10 cellular contexts compared by ENCODE assay signal in genomic region chr5:127290946-127291763, GRCh38. TPM values are rescaled to one million over a fixed set of nuclear protein-coding genes. Genes with fewer than 3 reads are reported as not detected.
DNase-seq lines count a peak whose midpoint lies in the region; ATAC-seq and TF ChIP-seq lines count a peak whose summit lies in the region.
"Had no signal": no experiment of that assay in that cellular context is flagged by ENCODE, and none has a peak within 500 bp of the region (broad histone marks: within the 10 kb centered on the region; RNA-seq: fewer than 3 reads in every experiment).

No MANE protein-coding gene starts in this region.

- H3K27ac ChIP-seq in H9 (ENCODE audit: insufficient read length, low read depth, low read length) (no peak overlapping the region), brain microvascular endothelial cell (no peak overlapping the region), sigmoid colon (no peak overlapping the region), esophagus squamous epithelium (no peak overlapping the region)
- H3K27ac ChIP-seq: foreskin keratinocyte had no signal

- DNase-seq in H9: no peak
- DNase-seq in brain microvascular endothelial cell: no peak
- DNase-seq in kidney epithelial cell (ENCODE audit: low read depth): no peak
- DNase-seq in sigmoid colon: no peak
- DNase-seq in amniotic stem cell (lab: John Stamatoyannopoulos, UW): no peak
- DNase-seq in stimulated activated CD4-positive, alpha-beta T cell treated with anti-CD3 and anti-CD28 coated beads, Interleukin-1b, Interleukin-23, amount 100 ng/mL, for 48 hours: no peak
- no peak for DNase-seq in esophagus squamous epithelium (lab: John Stamatoyannopoulos, UW)
- DNase-seq: activated effector memory CD4-positive, alpha-beta T cell treated with Interleukin-2 at 50 U/mL for 16 hours had no signal

- no peak overlapping the region for H4K91ac ChIP-seq in H9 (ENCODE audit: insufficient read length, low read depth, low read length)

- H3K14ac ChIP-seq in H9 (ENCODE audit: insufficient read depth, low read length): peak overlapping the region; percentile 7; the same call in 1 of the 2 replicates

- H3K36me3 ChIP-seq in brain microvascular endothelial cell (replicated peaks) (no peaks in the 10 kb centered on the region), kidney epithelial cell (ENCODE audit: control insufficient read depth, insufficient read depth, low read length) (no peaks in the 10 kb centered on the region), sigmoid colon (no peaks in the 10 kb centered on the region), esophagus squamous epithelium (no peaks in the 10 kb centered on the region)

- intact Hi-C loops in sigmoid colon (cut with DNase I) (loop anchor here (5.0 kb wide), 1 partner anchor 151 kb away; no protein-coding TSS in a partner anchor), esophagus squamous epithelium (cut with DNase I) (no loop called here)

- peaks cover 9% of the 10 kb centered on the region; the same call in 1 of the 2 replicates for H3K79me2 ChIP-seq in H9 (ENCODE audit: insufficient read depth, low read length)

- no peak overlapping the region for H2BK15ac ChIP-seq in H9 (ENCODE audit: low read depth, low read length)

- H3K18ac ChIP-seq in H9 (ENCODE audit: insufficient read length, low read depth, low read length): no peak overlapping the region

- H4K8ac ChIP-seq in H9 (replicated peaks; ENCODE audit: insufficient read length, low read depth, low read length): no peak overlapping the region

- peaks cover 11 to 12% of the 10 kb centered on the region in 2 experiments for H3K9me3 Mint-ChIP-seq in H9

- no peak overlapping the region for H2BK12ac ChIP-seq in H9 (ENCODE audit: insufficient read length, low read depth, low read length)

- peak overlapping the region; percentile 69 to 93 (median 89); a peak in 6 of 7 replicates for H3K27ac Mint-ChIP-seq in H9

- no peak for TF ChIP-seq EP300 in sigmoid colon (IDR thresholded peaks at IDR 0.05)

- peaks cover 38 to 47% of the 10 kb centered on the region in 2 experiments for H3K4me1 Mint-ChIP-seq in H9

- TF ChIP-seq POLR2A in sigmoid colon (IDR thresholded peaks at IDR 0.05): no peak
- no peak for TF ChIP-seq POLR2A in esophagus squamous epithelium (IDR thresholded peaks at IDR 0.05)

- H3K36me3 Mint-ChIP-seq in H9 (ENCODE audit: insufficient read depth in 1 of 3, low read depth in 3 of 3): peaks cover 8 to 23% (median 8%) of the 10 kb centered on the region in 3 experiments; a peak in 5 of 7 replicates

- no peak overlapping the region for H3K23ac ChIP-seq in H9 (ENCODE audit: insufficient read length, low read depth, low read length)

- no peak overlapping the region for H4K5ac ChIP-seq in H9 (ENCODE audit: insufficient read length, low read depth, low read length)

- peaks cover 6% of the 10 kb centered on the region; the same call in 1 of the 2 replicates for H3K4me1 ChIP-seq in H9 (ENCODE audit: insufficient read depth, low read length)
- peaks cover 0 to 12% (median 5%) of the 10 kb centered on the region in 4 donors for H3K4me1 ChIP-seq in sigmoid colon
- peaks cover 0 to 11% (median 8%) of the 10 kb centered on the region in 3 donors for H3K4me1 ChIP-seq in esophagus squamous epithelium

- peaks cover 2% of the 10 kb centered on the region; the same call in 1 of the 2 replicates for H3K27me3 Mint-ChIP-seq in H9 (ENCODE audit: low read depth)

- H2BK5ac ChIP-seq in H9 (ENCODE audit: insufficient read length, low read length): no peak overlapping the region

- H3K9ac ChIP-seq in H9 (ENCODE audit: extremely low read depth, insufficient read length, low read length): peak overlapping the region; percentile 68

- H2BK120ac ChIP-seq in H9 (ENCODE audit: low read depth, low read length, poor library complexity, severe bottlenecking): no peak overlapping the region

- H2AFZ ChIP-seq in H9 (ENCODE audit: low read length): no peak overlapping the region

- H3K4me3 ChIP-seq in brain microvascular endothelial cell (ENCODE audit: low read depth, low read length): peak overlapping the region; percentile 74
- H3K4me3 ChIP-seq in kidney epithelial cell (ENCODE audit: low read depth, low read length): peak overlapping the region; percentile 55
- H3K4me3 ChIP-seq in sigmoid colon: peak overlapping the region; percentile 1 to 34 (median 32)
- H3K4me3 ChIP-seq in esophagus squamous epithelium: peak overlapping the region in 2 of 4 donors; percentile 24 to 54

- H3K9me3 ChIP-seq in H9 (ENCODE audit: control insufficient read depth, low read depth, low read length) (no peaks in the 10 kb centered on the region), sigmoid colon (peaks cover 0 to 3% (median 0%) of the 10 kb centered on the region in 4 donors), esophagus squamous epithelium (no peaks in the 10 kb centered on the region)

- ATAC-seq in GM18861 (IDR thresholded peaks at IDR 0.05; ENCODE audit: unreplicated experiment): no peak

- TF ChIP-seq CTCF in H9 (conservative IDR thresholded peaks at IDR 0.05) (no peak), brain microvascular endothelial cell (IDR thresholded peaks at IDR 0.05; ENCODE audit: low read depth, low read length, missing control alignments) (no peak), kidney epithelial cell (IDR thresholded peaks at IDR 0.05; ENCODE audit: insufficient read depth, low read length, poor library complexity, severe bottlenecking) (no peak), sigmoid colon (IDR thresholded peaks at IDR 0.05) (no peak), esophagus squamous epithelium (IDR thresholded peaks at IDR 0.05) (no peak)

- WGBS in H9 (ENCODE audit: extremely low coverage, insufficient read length, low lambda C conversion rate): no CpG with 5 or more reads among the region's 30 CpGs
- 14 to 30% methylated on average over 30 of the region's 30 CpGs for WGBS in sigmoid colon, 2 donors
- WGBS in esophagus squamous epithelium, 2 donors: 35% methylated on average over 21 to 23 of the region's 30 CpGs

- no peak overlapping the region for H2AK5ac ChIP-seq in H9 (ENCODE audit: insufficient read length, low read length)

- peaks cover 14% of the 10 kb centered on the region for H3K23me2 ChIP-seq in H9 (ENCODE audit: insufficient read length, low read depth, low read length, poor library complexity, severe bottlenecking)

- H3K4me3 Mint-ChIP-seq in H9: peak overlapping the region; percentile 92 to 93

- peak overlapping the region; percentile 97 for H3K4me2 ChIP-seq in H9 (ENCODE audit: insufficient read depth, insufficient read length, low read length)

- no peak overlapping the region for H3K4ac ChIP-seq in H9 (ENCODE audit: low read depth, low read length)

- H3K27me3 ChIP-seq in H9 (ENCODE audit: insufficient read depth, low read length) (no peaks in the 10 kb centered on the region), brain microvascular endothelial cell (replicated peaks) (no peaks in the 10 kb centered on the region), kidney epithelial cell (ENCODE audit: control insufficient read depth, insufficient read depth, low read length) (peaks cover 4% of the 10 kb centered on the region), sigmoid colon (peaks cover 8 to 32% (median 19%) of the 10 kb centered on the region in 3 donors), esophagus squamous epithelium (peaks cover 0 to 64% (median 4%) of the 10 kb centered on the region in 4 donors)

- no peak overlapping the region for H2BK20ac ChIP-seq in H9 (ENCODE audit: low read depth, low read length, poor library complexity, severe bottlenecking)

- no peak overlapping the region for H3T11ph ChIP-seq in H9 (ENCODE audit: low read length)

- H3K79me1 ChIP-seq in H9 (ENCODE audit: insufficient read depth, low read depth, low read length, poor library complexity, severe bottlenecking): no peaks in the 10 kb centered on the region

- no peaks in the 10 kb centered on the region for H4K20me1 ChIP-seq in H9 (ENCODE audit: control insufficient read depth, insufficient read depth, insufficient read length)

- in situ Hi-C loops in brain microvascular endothelial cell (cut with HindIII; ENCODE audit: low pct_ligation_motif_present, low sequenced_read_pairs): no loop called here

- no peak overlapping the region for H3K56ac ChIP-seq in H9 (ENCODE audit: insufficient read length, low read depth, low read length)

RNA-seq across cellular contexts. Expression of gene MEGF10, which starts 0.6 kb away (rescaled TPM):
- total RNA-seq in H9 (2021) (36.5 and 38.5 TPM in 2 replicates), kidney epithelial cell (0.96 and 1.3 TPM in 2 replicates), sigmoid colon (1 to 10 TPM; 1.2 to 3.6 (median 2.7) TPM), esophagus squamous epithelium (1 to 10 TPM in 1 of 4 donors, not detected in 3; 1.1 TPM)
- under 1 TPM in 2 of 3 donors, not detected in 1; under 0.01 to 0.29 TPM for polyA plus RNA-seq in sigmoid colon
- total RNA-seq: foreskin keratinocyte had no signal
- polyA plus RNA-seq: foreskin keratinocyte had no signal
